Comparison of ENCODE assay signal across 15 cellular contexts in the genomic region with DNA sequence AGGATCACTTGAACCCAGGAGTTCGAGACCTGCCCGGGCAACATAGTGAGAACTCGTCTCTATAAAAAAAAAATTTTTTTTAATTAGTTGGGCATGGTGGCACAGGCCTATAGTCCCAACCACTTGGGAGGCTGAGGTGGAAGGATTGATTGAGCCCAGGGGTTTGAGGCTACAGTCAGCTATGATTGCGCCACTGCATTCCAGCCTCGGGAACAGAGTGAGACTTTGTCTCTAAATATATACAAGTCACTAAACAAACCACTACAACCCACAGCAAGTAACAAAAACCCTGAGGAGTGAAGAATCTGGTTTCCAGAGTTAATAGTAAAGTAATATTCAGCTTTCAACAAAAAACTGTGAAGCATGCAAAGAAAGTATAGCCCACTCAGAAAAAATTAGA.
"Had no signal": no experiment of that assay in that cellular context is flagged by ENCODE, and none has a peak within 500 bp of the region (broad histone marks: within the 10 kb centered on the region; RNA-seq: fewer than 3 reads in every experiment).

No MANE protein-coding gene starts in this region.

- H3K9me3 ChIP-seq: tibial artery had no signal

- H3K4me1 ChIP-seq: tibial artery had no signal

- DNase-seq: activated naive CD8-positive, alpha-beta T cell treated with anti-CD3 and anti-CD28 coated beads, Interleukin-2, amount 10 ng/mL, durations not matched to agents 7 days and 5 days; aorta; cerebellar nuclear complex; dermis blood vessel endothelial cell; effector memory CD8-positive, alpha-beta T cell; nucleus accumbens; posterior cingulate gyrus; stimulated activated CD4-positive, alpha-beta T cell treated with anti-CD3 and anti-CD28 coated beads, Interleukin-15, amount 100 ng/mL, for 24 hours; stimulated activated CD4-positive, alpha-beta T cell treated with anti-CD3 and anti-CD28 coated beads, Interleukin-4, amount 100 ng/mL, for 24 hours; stimulated activated naive CD4-positive, alpha-beta T cell; T-helper 9 cell; tibial artery had no signal

- ATAC-seq: activated CD4-positive, CD25-positive, alpha-beta regulatory T cell treated with anti-CD3 and anti-CD28 coated beads, Interleukin-2, amount 50 U/mL, for 24 hours; effector memory CD8-positive, alpha-beta T cell had no signal

- H3K4me3 ChIP-seq: hepatocyte, skin epidermis, tibial artery had no signal

- H3K27ac ChIP-seq: hepatocyte, skin epidermis, tibial artery had no signal

- H3K27me3 ChIP-seq: hepatocyte, tibial artery had no signal

- H3K36me3 ChIP-seq: tibial artery had no signal
